1 cellular context compared by ENCODE assay signal in genomic region chr1:23485002-23485332, GRCh38.
TF ChIP-seq lines count a peak whose summit lies in the region.

No MANE protein-coding gene starts in this region.

TF ChIP-seq in GM12878, 131 proteins besides CTCF, POLR2A, EP300 and RAD21 (continued from another document):
- TF ChIP-seq E4F1 (IDR thresholded peaks at IDR 0.05; ENCODE audit: borderline replicate concordance, partially characterized antibody) (no peak), SUZ12 (IDR thresholded peaks at IDR 0.05; ENCODE audit: unreplicated experiment) (no peak), TBL1XR1 (IDR thresholded peaks at IDR 0.05; ENCODE audit: low read depth, low read length) (no peak), SMAD1 (IDR thresholded peaks at IDR 0.05; ENCODE audit: low read depth, partially characterized antibody) (no peak), GABPA (IDR thresholded peaks at IDR 0.05; ENCODE audit: low read depth) (no peak)
- TF ChIP-seq, protein P1, sequence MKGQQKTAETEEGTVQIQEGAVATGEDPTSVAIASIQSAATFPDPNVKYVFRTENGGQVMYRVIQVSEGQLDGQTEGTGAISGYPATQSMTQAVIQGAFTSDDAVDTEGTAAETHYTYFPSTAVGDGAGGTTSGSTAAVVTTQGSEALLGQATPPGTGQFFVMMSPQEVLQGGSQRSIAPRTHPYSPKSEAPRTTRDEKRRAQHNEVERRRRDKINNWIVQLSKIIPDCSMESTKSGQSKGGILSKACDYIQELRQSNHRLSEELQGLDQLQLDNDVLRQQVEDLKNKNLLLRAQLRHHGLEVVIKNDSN (IDR thresholded peaks at IDR 0.05; ENCODE audit: borderline replicate concordance, extremely low read length, insufficient read depth, low read depth, low read length), result no peak
- TF ChIP-seq, protein P2, sequence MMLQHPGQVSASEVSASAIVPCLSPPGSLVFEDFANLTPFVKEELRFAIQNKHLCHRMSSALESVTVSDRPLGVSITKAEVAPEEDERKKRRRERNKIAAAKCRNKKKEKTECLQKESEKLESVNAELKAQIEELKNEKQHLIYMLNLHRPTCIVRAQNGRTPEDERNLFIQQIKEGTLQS (IDR thresholded peaks at IDR 0.05; ENCODE audit: borderline replicate concordance, extremely low read depth, low read depth, low read length), result no peak
TF ChIP-seq in GM12878: peak in this region for 0.
